31 cellular contexts compared by ENCODE assay signal in the genomic region with DNA sequence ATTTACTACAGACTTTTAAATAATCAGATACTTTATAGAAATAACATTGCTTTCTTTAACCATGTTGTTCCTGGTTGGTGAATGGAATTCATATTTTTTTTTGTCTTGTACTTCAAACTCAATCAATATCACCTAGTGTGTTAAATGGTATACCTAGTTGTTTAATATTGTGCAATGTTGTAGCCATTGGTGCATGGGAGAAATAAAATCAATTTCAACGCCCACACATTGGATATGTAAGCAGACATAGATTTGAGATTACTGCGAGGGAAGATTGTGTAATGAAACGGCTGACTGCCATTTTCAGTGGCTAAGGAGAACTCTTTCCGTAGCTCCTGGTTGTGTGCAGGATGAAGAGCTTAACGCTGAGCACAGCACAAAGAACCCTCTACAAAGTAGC.
"Had no signal": no experiment of that assay in that cellular context is flagged by ENCODE, and none has a peak within 500 bp of the region (broad histone marks: within the 10 kb centered on the region; RNA-seq: fewer than 3 reads in every experiment).

No MANE protein-coding gene starts in this region.

- H3K9me3 ChIP-seq: ascending aorta, breast epithelium, Peyer's patch, SK-N-SH had no signal

- H3K4me1 Mint-ChIP-seq: activated CD4-positive, alpha-beta T cell treated with anti-CD3 and anti-CD28 coated beads, Interleukin-2, amount 10 ng/mL, durations not matched to agents 24 days and 14 days; activated naive CD8-positive, alpha-beta T cell treated with anti-CD3 and anti-CD28 coated beads, Interleukin-2, amount 10 ng/mL, durations not matched to agents 7 days and 5 days; activated T-helper 17 cell treated with anti-CD3 and anti-CD28 coated beads, Interleukin-2, amount 50 U/mL, for 72 hours had no signal

- H3K36me3 ChIP-seq: ascending aorta, breast epithelium, Peyer's patch, SJSA1 had no signal

- H3K4me3 ChIP-seq: ascending aorta, breast epithelium, Peyer's patch, SJSA1 had no signal

- H3K27me3 Mint-ChIP-seq: activated CD4-positive, alpha-beta T cell treated with anti-CD3 and anti-CD28 coated beads, Interleukin-2, amount 10 ng/mL, durations not matched to agents 24 days and 14 days; activated CD8-positive, alpha-beta T cell treated with anti-CD3 and anti-CD28 coated beads for 36 hours; activated naive CD8-positive, alpha-beta T cell treated with anti-CD3 and anti-CD28 coated beads, Interleukin-2, amount 10 ng/mL, durations not matched to agents 7 days and 5 days; activated T-helper 17 cell treated with anti-CD3 and anti-CD28 coated beads, Interleukin-2, amount 50 U/mL, for 72 hours had no signal

- ATAC-seq: activated CD8-positive, alpha-beta T cell treated with anti-CD3 and anti-CD28 coated beads for 36 hours; activated T-cell treated with anti-CD3 and anti-CD28 coated beads, Interleukin-2, amount 50 U/mL, for 72 hours; activated T-helper 17 cell treated with anti-CD3 and anti-CD28 coated beads, Interleukin-2, amount 50 U/mL, for 72 hours; PC-3 had no signal

- H3K4me2 ChIP-seq: SK-N-SH had no signal

- H3K27me3 ChIP-seq: ascending aorta, breast epithelium, Peyer's patch, SJSA1 had no signal

- H3K9ac ChIP-seq: SK-N-SH had no signal

- H3K27ac ChIP-seq: ascending aorta, breast epithelium, Peyer's patch, SJSA1 had no signal

- H3K4me3 Mint-ChIP-seq: activated CD4-positive, alpha-beta T cell treated with anti-CD3 and anti-CD28 coated beads, Interleukin-2, amount 10 ng/mL, durations not matched to agents 24 days and 14 days; activated CD8-positive, alpha-beta T cell treated with anti-CD3 and anti-CD28 coated beads for 36 hours; activated naive CD8-positive, alpha-beta T cell treated with anti-CD3 and anti-CD28 coated beads, Interleukin-2, amount 10 ng/mL, durations not matched to agents 7 days and 5 days; activated T-cell treated with anti-CD3 and anti-CD28 coated beads, Interleukin-2, amount 50 U/mL, for 72 hours; activated T-helper 17 cell treated with anti-CD3 and anti-CD28 coated beads, Interleukin-2, amount 50 U/mL, for 72 hours; T-helper 1 cell treated with Interleukin-12 subunit alpha and Interleukin-12 subunit beta and Interleukin-4 antibody, amounts not matched to agents 30 μg/mL and 1 μg/mL, for 36 hours; T-helper 2 cell treated with Interferon-gamma antibody and Interleukin-4, amounts not matched to agents 5 μg/mL and 100 μg/mL, for 36 hours had no signal

- H3K36me3 Mint-ChIP-seq: activated naive CD8-positive, alpha-beta T cell treated with anti-CD3 and anti-CD28 coated beads, Interleukin-2, amount 10 ng/mL, durations not matched to agents 7 days and 5 days had no signal

- DNase-seq: activated CD4-positive, alpha-beta T cell treated with anti-CD3 and anti-CD28 coated beads, Interleukin-2, amount 10 ng/mL, durations not matched to agents 24 days and 14 days; activated CD4-positive, alpha-beta T cell treated with anti-CD3 and anti-CD28 coated beads, Interleukin-2, amount 50 U/mL, for 4 hours; activated CD8-positive, alpha-beta T cell treated with anti-CD3 and anti-CD28 coated beads for 36 hours; activated effector memory CD4-positive, alpha-beta T cell treated with anti-CD3 and anti-CD28 coated beads, Interleukin-2, amount 50 U/mL, for 16 hours; activated naive CD4-positive, alpha-beta T cell; activated naive CD4-positive, alpha-beta T cell treated with anti-CD3 and anti-CD28 coated beads, Interleukin-2, amount 50 U/mL, for 16 hours; activated naive CD8-positive, alpha-beta T cell treated with anti-CD3 and anti-CD28 coated beads, Interleukin-2, amount 10 ng/mL, durations not matched to agents 7 days and 5 days; activated T-cell treated with anti-CD3 and anti-CD28 coated beads, Interleukin-2, amount 50 U/mL, for 1 hour; activated T-cell treated with anti-CD3 and anti-CD28 coated beads, Interleukin-2, amount 50 U/mL, for 72 hours; amygdala; MM.1S; NCI-H1092 treated with DMSO at 0.1 percent for 48 hours; NCI-H1417; NCI-H146; NCI-H187 treated with DMSO at 0.1 percent for 48 hours; NCI-H2081; NCI-H446 treated with DMSO at 0.1 percent for 48 hours; NCI-H526; NCI-H748 treated with DMSO at 0.1 percent for 48 hours; NK-92 treated with Interleukin-12 subunit alpha and Interleukin-12 subunit beta, amount 100 ng/mL, for 24 hours; PC-3; Peyer's patch; RPMI8226; SHP77 treated with DMSO at 0.1 percent for 48 hours; SK-N-SH had no signal

- H3K4me1 ChIP-seq: ascending aorta, breast epithelium, Peyer's patch, SJSA1 had no signal

- H3K9me3 Mint-ChIP-seq: activated CD4-positive, alpha-beta T cell treated with anti-CD3 and anti-CD28 coated beads, Interleukin-2, amount 10 ng/mL, durations not matched to agents 24 days and 14 days; activated CD8-positive, alpha-beta T cell treated with anti-CD3 and anti-CD28 coated beads for 36 hours had no signal

- H3K27ac Mint-ChIP-seq: activated CD4-positive, alpha-beta T cell treated with anti-CD3 and anti-CD28 coated beads, Interleukin-2, amount 10 ng/mL, durations not matched to agents 24 days and 14 days; activated CD8-positive, alpha-beta T cell treated with anti-CD3 and anti-CD28 coated beads for 36 hours; activated naive CD8-positive, alpha-beta T cell treated with anti-CD3 and anti-CD28 coated beads, Interleukin-2, amount 10 ng/mL, durations not matched to agents 7 days and 5 days; activated T-cell treated with anti-CD3 and anti-CD28 coated beads, Interleukin-2, amount 50 U/mL, for 72 hours; activated T-helper 17 cell treated with anti-CD3 and anti-CD28 coated beads, Interleukin-2, amount 50 U/mL, for 72 hours; T-helper 1 cell treated with Interleukin-12 subunit alpha and Interleukin-12 subunit beta and Interleukin-4 antibody, amounts not matched to agents 30 μg/mL and 1 μg/mL, for 36 hours; T-helper 2 cell treated with Interferon-gamma antibody and Interleukin-4, amounts not matched to agents 5 μg/mL and 100 μg/mL, for 36 hours had no signal
